1 cellular context compared by ENCODE assay signal in genomic region chr5:75720882-75721281, GRCh38.
TF ChIP-seq lines count a peak whose summit lies in the region.

No MANE protein-coding gene starts in this region.

TF ChIP-seq in HepG2, 621 proteins besides CTCF, POLR2A, EP300 and RAD21 (continued from another document and continues in another):
- TF ChIP-seq ARID4A (CRISPR knock-in tag; IDR thresholded peaks at IDR 0.05; ENCODE audit: borderline replicate concordance) (no peak; the same call in 1 of the 2 replicates), ZNF619 (CRISPR knock-in tag; IDR thresholded peaks at IDR 0.05) (no peak), KDM2A (CRISPR knock-in tag; IDR thresholded peaks at IDR 0.05; ENCODE audit: borderline replicate concordance, low read depth) (no peak), SIN3A (IDR thresholded peaks at IDR 0.05; ENCODE audit: borderline replicate concordance, low read depth, low read length) (no peak), ZNF652 (CRISPR knock-in tag; IDR thresholded peaks at IDR 0.05; ENCODE audit: borderline replicate concordance, low read depth) (no peak), ZNF383 (CRISPR knock-in tag; IDR thresholded peaks at IDR 0.05; ENCODE audit: borderline replicate concordance) (no peak), ZNF576 (CRISPR knock-in tag; IDR thresholded peaks at IDR 0.05) (no peak), FOSL2 (CRISPR knock-in tag; IDR thresholded peaks at IDR 0.05) (peak; percentile 72), ZNF782 (CRISPR knock-in tag; IDR thresholded peaks at IDR 0.05; ENCODE audit: borderline replicate concordance) (no peak), HNF1B (CRISPR knock-in tag; IDR thresholded peaks at IDR 0.05) (no peak), ZXDC (CRISPR knock-in tag; IDR thresholded peaks at IDR 0.05) (no peak), CC2D1A (CRISPR knock-in tag; IDR thresholded peaks at IDR 0.05) (no peak), TEAD3 (CRISPR knock-in tag; optimal IDR thresholded peaks at IDR 0.05; ENCODE audit: borderline replicate concordance) (peak; percentile 93), ZNF503 (CRISPR knock-in tag; IDR thresholded peaks at IDR 0.05) (no peak), IRF2 (CRISPR knock-in tag; IDR thresholded peaks at IDR 0.05) (0 out of 2 replicates have a peak, but pooled peaks have one; percentile 37), ZNF317 (CRISPR knock-in tag; IDR thresholded peaks at IDR 0.05) (no peak), MTA1 (CRISPR knock-in tag; IDR thresholded peaks at IDR 0.05; ENCODE audit: borderline replicate concordance) (no peak), FLYWCH1 (CRISPR knock-in tag; IDR thresholded peaks at IDR 0.05) (no peak), ARHGAP35 (CRISPR knock-in tag; IDR thresholded peaks at IDR 0.05; ENCODE audit: borderline replicate concordance) (no peak), ZNF547 (CRISPR knock-in tag; IDR thresholded peaks at IDR 0.05) (no peak), POGZ (CRISPR knock-in tag; IDR thresholded peaks at IDR 0.05) (peak; percentile 74; the same call in 1 of the 2 replicates), ZNF343 (CRISPR knock-in tag; IDR thresholded peaks at IDR 0.05) (no peak), ZC3H13 (CRISPR knock-in tag; IDR thresholded peaks at IDR 0.05) (no peak), NFE2L2 (IDR thresholded peaks at IDR 0.05; ENCODE audit: low read length) (no peak), MED1 (CRISPR knock-in tag; IDR thresholded peaks at IDR 0.05) (peak; percentile 66; the same call in 1 of the 2 replicates), ELF3 (CRISPR knock-in tag; IDR thresholded peaks at IDR 0.05) (peak; percentile 86), MAF1 (CRISPR knock-in tag; IDR thresholded peaks at IDR 0.05; ENCODE audit: borderline replicate concordance) (no peak), MEF2D (CRISPR knock-in tag; IDR thresholded peaks at IDR 0.05) (peak; percentile 46; the same call in 1 of the 2 replicates), MYNN (CRISPR knock-in tag; IDR thresholded peaks at IDR 0.05; ENCODE audit: low read depth) (no peak), ZNF382 (CRISPR knock-in tag; IDR thresholded peaks at IDR 0.05; ENCODE audit: borderline replicate concordance) (no peak), FOXA3 (CRISPR knock-in tag; IDR thresholded peaks at IDR 0.05) (peak; percentile 88), ARNT (IDR thresholded peaks at IDR 0.05) (no peak), ZNF740 (CRISPR knock-in tag; IDR thresholded peaks at IDR 0.05) (no peak), EEA1 (CRISPR knock-in tag; IDR thresholded peaks at IDR 0.05; ENCODE audit: borderline replicate concordance) (no peak), PHF21A (CRISPR knock-in tag; IDR thresholded peaks at IDR 0.05) (peak; percentile 49; the same call in 1 of the 2 replicates), DMTF1 (CRISPR knock-in tag; IDR thresholded peaks at IDR 0.05) (no peak), PLSCR1 (CRISPR knock-in tag; IDR thresholded peaks at IDR 0.05; ENCODE audit: borderline replicate concordance) (no peak), GMEB2 (CRISPR knock-in tag; IDR thresholded peaks at IDR 0.05; ENCODE audit: low read depth) (no peak), E2F5 (CRISPR knock-in tag; conservative IDR thresholded peaks at IDR 0.05) (no peak), ONECUT2 (CRISPR knock-in tag; IDR thresholded peaks at IDR 0.05) (no peak), ZEB1 (IDR thresholded peaks at IDR 0.05; ENCODE audit: insufficient replicate concordance, low read depth) (no peak), CCAR2 (optimal IDR thresholded peaks at IDR 0.05; ENCODE audit: low read depth, low read length) (no peak), SOX13 (IDR thresholded peaks at IDR 0.05) (no peak), SOX13 (CRISPR knock-in tag; conservative IDR thresholded peaks at IDR 0.05 in 1 of 2, IDR thresholded peaks at IDR 0.05 in 1 of 2) (peak in 1 of 2 experiments; percentile 55; a peak in 1 of 4 replicates), KLF12 (CRISPR knock-in tag; IDR thresholded peaks at IDR 0.05; ENCODE audit: borderline replicate concordance) (no peak), USF2 (IDR thresholded peaks at IDR 0.05; ENCODE audit: low read depth, low read length) (no peak), USF2 (CRISPR knock-in tag; IDR thresholded peaks at IDR 0.05; ENCODE audit: borderline replicate concordance) (no peak), ZMYM4 (CRISPR knock-in tag; IDR thresholded peaks at IDR 0.05) (peak; percentile 65)
